In genomic region chr19:21328885-21329605, GRCh38 we compare ENCODE assay signal across 8 cellular contexts. TPM values are rescaled to one million over a fixed set of nuclear protein-coding genes. Genes with fewer than 3 reads are reported as not detected.
DNase-seq lines count a peak whose midpoint lies in the region; TF ChIP-seq lines count a peak whose summit lies in the region.

ZNF708 (minus strand) TSS chr19:21329410; CDS start chr19:21329212, 198 bp downstream.

- H3K27ac ChIP-seq in stomach smooth muscle (ENCODE audit: low read length) = peak within 1 kb of the TSS; percentile 95

- H3K9me3 Mint-ChIP-seq in neural crest cell = peaks cover 9% of the 10 kb centered on the region

- H3K4me1 Mint-ChIP-seq in neural crest cell = peaks cover 36% of the 10 kb centered on the region

- peak within 1 kb of the TSS; percentile 88 for H2AFZ ChIP-seq in Loucy (ENCODE audit: low read length)

- H3K36me3 Mint-ChIP-seq in neural crest cell (ENCODE audit: low read depth) = peaks cover 33% of the 10 kb centered on the region

- H3K4me3 Mint-ChIP-seq in neural crest cell = peak within 1 kb of the TSS; percentile 97

- H4K20me1 ChIP-seq in Loucy (ENCODE audit: insufficient read depth, low read length, poor library complexity, severe bottlenecking) = peaks cover 13% of the 10 kb centered on the region

- peak within 1 kb of the TSS; percentile 84 for H3K4me2 ChIP-seq in Loucy (ENCODE audit: low read depth, low read length, poor library complexity, severe bottlenecking)

- no peaks in the 10 kb centered on the region for H3K36me3 ChIP-seq in Loucy (ENCODE audit: insufficient read depth, low read length)
- H3K36me3 ChIP-seq in stomach smooth muscle (ENCODE audit: control insufficient read depth in 2 of 2, insufficient read depth in 2 of 2, low read length in 2 of 2) = peaks cover 0 to 4% of the 10 kb centered on the region in 2 donors

- peak within 1 kb of the TSS; percentile 100 for H3K27ac Mint-ChIP-seq in neural crest cell (ENCODE audit: unreplicated experiment)

- peaks cover 48% of the 10 kb centered on the region for H3K79me2 ChIP-seq in Loucy (ENCODE audit: insufficient read depth, low read length)

- H3K27me3 ChIP-seq in Loucy (ENCODE audit: insufficient read depth, low read length, poor library complexity, severe bottlenecking) (no peaks in the 10 kb centered on the region), stomach smooth muscle (ENCODE audit: control insufficient read depth in 1 of 2, insufficient read depth in 2 of 2, low read length in 2 of 2) (no peaks in the 10 kb centered on the region)

- H3K9me3 ChIP-seq in Loucy (ENCODE audit: insufficient read depth, low read depth, low read length) (no peaks in the 10 kb centered on the region; the same call in 1 of the 2 replicates), stomach smooth muscle (ENCODE audit: control insufficient read depth in 2 of 2, low read length in 2 of 2) (no peaks in the 10 kb centered on the region)

- H3K4me1 ChIP-seq in Loucy (ENCODE audit: insufficient read depth, low read length, poor library complexity, severe bottlenecking) (peaks cover 19% of the 10 kb centered on the region), stomach smooth muscle (ENCODE audit: control insufficient read depth, insufficient read depth, low read length) (peaks cover 9% of the 10 kb centered on the region)

- no peaks in the 10 kb centered on the region for H3F3A ChIP-seq in Loucy (ENCODE audit: low read depth)

- H3K27me3 Mint-ChIP-seq in neural crest cell (ENCODE audit: low read depth) = no peaks in the 10 kb centered on the region

- no peaks in the 10 kb centered on the region for H3K9me2 ChIP-seq in Loucy (replicated peaks; ENCODE audit: low read depth, low read length)

- TF ChIP-seq CTCF in Loucy (conservative IDR thresholded peaks at IDR 0.05; ENCODE audit: low read length) = no peak
- no peak for TF ChIP-seq CTCF in fibroblast of villous mesenchyme (IDR thresholded peaks at IDR 0.05; ENCODE audit: insufficient read depth, low read depth, low read length)
- no peak for TF ChIP-seq CTCF in neural crest cell (conservative IDR thresholded peaks at IDR 0.05)

- DNase-seq in EH (ENCODE audit: low read depth) = peak; percentile 96
- DNase-seq in H4 (ENCODE audit: low spot score) = peak; percentile 88
- DNase-seq in SHP77 treated with DMSO at 0.1 percent for 48 hours (lab: John Stamatoyannopoulos, UW) = peak; percentile 86
- peak; percentile 91 for DNase-seq in activated effector memory CD4-positive, alpha-beta T cell treated with anti-CD3 and anti-CD28 coated beads, Interleukin-2, amount 50 U/mL, for 16 hours
- peak; percentile 89 for DNase-seq in fibroblast of villous mesenchyme (ENCODE audit: low read depth)
- DNase-seq in neural crest cell (ENCODE audit: low read depth, low spot score) = peak; percentile 73

- peak within 1 kb of the TSS; percentile 87 for H3K9ac ChIP-seq in Loucy (ENCODE audit: low read depth, low read length, poor library complexity, severe bottlenecking)
- H3K9ac ChIP-seq in stomach smooth muscle (ENCODE audit: low read length in 2 of 2) = peak within 1 kb of the TSS; percentile 94 to 96

- H3K4me3 ChIP-seq in Loucy (ENCODE audit: low read length, poor library complexity, severe bottlenecking) (peak within 1 kb of the TSS; percentile 81), fibroblast of villous mesenchyme (ENCODE audit: low read depth, low read length) (peak within 1 kb of the TSS; percentile 98), stomach smooth muscle (ENCODE audit: low read length in 2 of 2) (peak within 1 kb of the TSS; percentile 83 to 98)

RNA-seq across cellular contexts. Expression of gene ZNF708, which starts in this region (rescaled TPM):
- 2.4 and 3.4 TPM in 2 replicates for total RNA-seq in H4 (2014; rRNA removed; shearing (Covaris generic))
- total RNA-seq in fibroblast of villous mesenchyme = 4.3 and 5.5 TPM in 2 replicates
- total RNA-seq in neural crest cell = 22.2 and 24.6 TPM in 2 replicates

Comparison
In these comparisons a context has a peak if more than half of its experiments do, and no peak if none do; other contexts are left out.
1. Peak in every context shown above with its lines: DNase-seq, H3K4me3 ChIP-seq and H3K27ac ChIP-seq.